ENCODE assay signal across 25 cellular contexts in the genomic region with DNA sequence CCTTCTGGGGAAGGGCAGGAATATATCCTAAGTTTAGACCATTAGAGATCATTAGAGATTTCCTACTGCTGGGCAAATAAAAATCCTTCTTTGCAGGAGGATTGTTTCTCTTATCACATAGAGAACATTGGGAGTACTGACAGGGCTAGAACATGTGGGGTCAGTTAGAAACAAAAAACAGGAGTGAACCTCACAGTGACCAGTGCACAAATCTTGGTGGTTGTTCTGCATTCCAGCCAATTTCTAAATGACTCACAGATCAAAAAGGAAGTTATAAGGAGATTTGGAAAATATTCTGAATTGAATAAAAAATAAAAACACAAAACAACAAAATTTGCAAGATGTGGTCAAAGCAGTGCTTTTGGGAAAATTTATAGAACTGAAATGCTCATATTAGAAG.
DNase-seq lines count a peak whose midpoint lies in the region; ATAC-seq, FAIRE-seq and TF ChIP-seq lines count a peak whose summit lies in the region.
"Had no signal": no experiment of that assay in that cellular context is flagged by ENCODE, and none has a peak within 500 bp of the region (broad histone marks: within the 10 kb centered on the region; RNA-seq: fewer than 3 reads in every experiment).

No MANE protein-coding gene starts in this region.

- H3F3A ChIP-seq in GM23248 (ENCODE audit: insufficient read depth): peaks cover 12% of the 10 kb centered on the region; the same call in 1 of the 2 replicates

- no peaks in the 10 kb centered on the region for H3K27me3 Mint-ChIP-seq in astrocyte (ENCODE audit: low read depth, unreplicated experiment)
- H3K27me3 Mint-ChIP-seq in activated naive CD8-positive, alpha-beta T cell treated with anti-CD3 and anti-CD28 coated beads for 36 hours: peaks cover 7% of the 10 kb centered on the region
- H3K27me3 Mint-ChIP-seq: progenitor cell of endocrine pancreas had no signal

- no peak overlapping the region for H3K4me3 Mint-ChIP-seq in astrocyte (ENCODE audit: unreplicated experiment)
- H3K4me3 Mint-ChIP-seq in activated naive CD8-positive, alpha-beta T cell treated with anti-CD3 and anti-CD28 coated beads for 36 hours: no peak overlapping the region
- H3K4me3 Mint-ChIP-seq: CD4-positive, CD25-positive, alpha-beta regulatory T cell; neural crest cell; stimulated activated effector memory CD8-positive, alpha-beta T cell treated with anti-CD3 and anti-CD28 coated beads, Interleukin-12 subunit alpha, Interleukin-12 subunit beta, amount 100 ng/mL, for 72 hours had no signal

- H3K4me3 ChIP-seq in GM23248 (no peak overlapping the region), astrocyte (ENCODE audit: insufficient read depth, low read depth, low read length) (no peak overlapping the region), fibroblast of villous mesenchyme (ENCODE audit: low read depth, low read length) (no peak overlapping the region)
- H3K4me3 ChIP-seq: suprapubic skin had no signal

- H4K20me1 ChIP-seq in GM23248 (ENCODE audit: insufficient read depth): no peaks in the 10 kb centered on the region
- no peaks in the 10 kb centered on the region for H4K20me1 ChIP-seq in astrocyte (ENCODE audit: insufficient read depth, low read length)

- H3K79me2 ChIP-seq in GM23248 (ENCODE audit: insufficient read depth): no peaks in the 10 kb centered on the region
- no peaks in the 10 kb centered on the region for H3K79me2 ChIP-seq in astrocyte (ENCODE audit: insufficient read depth, low read length)

- no peak overlapping the region for H3K9ac ChIP-seq in GM23248
- no peak overlapping the region for H3K9ac ChIP-seq in astrocyte (ENCODE audit: low read length)

- H3K36me3 ChIP-seq in GM23248 (ENCODE audit: low read depth) (no peaks in the 10 kb centered on the region), astrocyte (ENCODE audit: insufficient read depth, low read length) (no peaks in the 10 kb centered on the region)
- H3K36me3 ChIP-seq: suprapubic skin had no signal

- no peaks in the 10 kb centered on the region for H3K36me3 Mint-ChIP-seq in astrocyte (ENCODE audit: low read depth, unreplicated experiment)
- H3K36me3 Mint-ChIP-seq in activated naive CD8-positive, alpha-beta T cell treated with anti-CD3 and anti-CD28 coated beads for 36 hours: no peaks in the 10 kb centered on the region
- H3K36me3 Mint-ChIP-seq: CD4-positive, CD25-positive, alpha-beta regulatory T cell; stimulated activated effector memory CD8-positive, alpha-beta T cell treated with anti-CD3 and anti-CD28 coated beads, Interleukin-12 subunit alpha, Interleukin-12 subunit beta, amount 100 ng/mL, for 72 hours had no signal

- H3K4me2 ChIP-seq in GM23248 (ENCODE audit: unreplicated experiment) (peak overlapping the region; percentile 8), astrocyte (ENCODE audit: low read length) (no peak overlapping the region)

- H3K27me3 ChIP-seq in GM23248 (replicated peaks; ENCODE audit: insufficient read depth) (no peaks in the 10 kb centered on the region), astrocyte (ENCODE audit: insufficient read depth, low read length) (no peaks in the 10 kb centered on the region)
- H3K27me3 ChIP-seq: suprapubic skin had no signal

- TF ChIP-seq CTCF in astrocyte (IDR thresholded peaks at IDR 0.05; ENCODE audit: insufficient read depth, low read depth, low read length) (no peak), fibroblast of villous mesenchyme (IDR thresholded peaks at IDR 0.05; ENCODE audit: insufficient read depth, low read depth, low read length) (no peak)

- no peak overlapping the region for H3K27ac Mint-ChIP-seq in astrocyte (ENCODE audit: unreplicated experiment)
- no peak overlapping the region for H3K27ac Mint-ChIP-seq in activated naive CD8-positive, alpha-beta T cell treated with anti-CD3 and anti-CD28 coated beads for 36 hours
- H3K27ac Mint-ChIP-seq: activated naive CD4-positive, alpha-beta T cell treated with anti-CD3 and anti-CD28 coated beads, Interleukin-2, amount 50 U/mL, for 72 hours; activated T-helper 2 cell treated with anti-CD3 and anti-CD28 coated beads, Interferon-gamma antibody, Interleukin-2, Interleukin-4, amounts not matched to agents 10 μg/mL and 5 μg/mL and 100 μg/mL, durations not matched to agents 14 hours and 24 hours and 36 hours; CD4-positive, CD25-positive, alpha-beta regulatory T cell; progenitor cell of endocrine pancreas; stimulated activated effector memory CD8-positive, alpha-beta T cell treated with anti-CD3 and anti-CD28 coated beads, Interleukin-12 subunit alpha, Interleukin-12 subunit beta, amount 100 ng/mL, for 72 hours had no signal

- ATAC-seq in GM21367 (IDR thresholded peaks at IDR 0.05; ENCODE audit: unreplicated experiment) (no peak), HG03045 (IDR thresholded peaks at IDR 0.05; ENCODE audit: unreplicated experiment) (no peak)
- ATAC-seq: activated naive CD4-positive, alpha-beta T cell treated with anti-CD3 and anti-CD28 coated beads, Interleukin-2, amount 50 U/mL, for 72 hours; stimulated activated effector memory CD8-positive, alpha-beta T cell treated with anti-CD3 and anti-CD28 coated beads, Interleukin-12 subunit alpha, Interleukin-12 subunit beta, amount 100 ng/mL, for 72 hours had no signal

- peak; percentile 50 for DNase-seq in GM23248
- DNase-seq in astrocyte (ENCODE audit: low read depth): peak; percentile 40
- peak; percentile 28 for DNase-seq in fibroblast of villous mesenchyme (ENCODE audit: low read depth)
- DNase-seq in stromal cell of bone marrow (ENCODE audit: low read depth): peak; percentile 26
- DNase-seq in activated naive CD8-positive, alpha-beta T cell treated with anti-CD3 and anti-CD28 coated beads for 36 hours: no peak
- DNase-seq: activated CD4-positive, alpha-beta T cell treated with anti-CD3 and anti-CD28 coated beads, Interleukin-2, amount 50 U/mL, for 48 hours; activated CD4-positive, CD25-positive, alpha-beta regulatory T cell; activated CD8-positive, alpha-beta memory T cell treated with anti-CD3 and anti-CD28 coated beads, Interleukin-2, amount 50 U/mL, for 4 hours; CD4-positive, CD25-positive, alpha-beta regulatory T cell; effector CD8-positive, alpha-beta T cell; erythroblast; NCI-H1417; NCI-H2081 treated with DMSO at 0.1 percent for 48 hours; SW 1271 had no signal

- no peak for FAIRE-seq in astrocyte (lab: Jason Lieb, UNC)
- FAIRE-seq: D721Med, keratinocyte, urothelium cell line had no signal

- no peak overlapping the region for H2AFZ ChIP-seq in GM23248
- H2AFZ ChIP-seq in astrocyte (ENCODE audit: low read depth, low read length): no peak overlapping the region

- H3K27ac ChIP-seq in GM23248: no peak overlapping the region
- no peak overlapping the region for H3K27ac ChIP-seq in astrocyte (ENCODE audit: low read depth, low read length)
- H3K27ac ChIP-seq: suprapubic skin had no signal

- H3K4me1 Mint-ChIP-seq in astrocyte (ENCODE audit: low read depth, unreplicated experiment): peaks cover 40% of the 10 kb centered on the region
- H3K4me1 Mint-ChIP-seq in activated naive CD8-positive, alpha-beta T cell treated with anti-CD3 and anti-CD28 coated beads for 36 hours: no peaks in the 10 kb centered on the region
- H3K4me1 Mint-ChIP-seq: CD4-positive, CD25-positive, alpha-beta regulatory T cell; stimulated activated effector memory CD8-positive, alpha-beta T cell treated with anti-CD3 and anti-CD28 coated beads, Interleukin-12 subunit alpha, Interleukin-12 subunit beta, amount 100 ng/mL, for 72 hours had no signal

- in situ Hi-C loops in GM23248 (cut with MboI): no loop called here

- H3K4me1 ChIP-seq in GM23248 (ENCODE audit: insufficient read depth) (peaks cover 19% of the 10 kb centered on the region), astrocyte (ENCODE audit: insufficient read depth, low read length) (peaks cover 4% of the 10 kb centered on the region)
- H3K4me1 ChIP-seq: suprapubic skin had no signal

- peaks cover 2% of the 10 kb centered on the region for H3K9me3 Mint-ChIP-seq in astrocyte (ENCODE audit: unreplicated experiment)
- peaks cover 10% of the 10 kb centered on the region for H3K9me3 Mint-ChIP-seq in activated naive CD8-positive, alpha-beta T cell treated with anti-CD3 and anti-CD28 coated beads for 36 hours
- H3K9me3 Mint-ChIP-seq: activated T-helper 2 cell treated with anti-CD3 and anti-CD28 coated beads, Interferon-gamma antibody, Interleukin-2, Interleukin-4, amounts not matched to agents 10 μg/mL and 5 μg/mL and 100 μg/mL, durations not matched to agents 14 hours and 24 hours and 36 hours; neural crest cell; stimulated activated effector memory CD8-positive, alpha-beta T cell treated with anti-CD3 and anti-CD28 coated beads, Interleukin-12 subunit alpha, Interleukin-12 subunit beta, amount 100 ng/mL, for 72 hours had no signal

- H3K9me3 ChIP-seq in GM23248 (ENCODE audit: low read depth): no peaks in the 10 kb centered on the region
- H3K9me3 ChIP-seq in astrocyte (ENCODE audit: insufficient read depth, low read depth, low read length): no peaks in the 10 kb centered on the region
- H3K9me3 ChIP-seq: suprapubic skin had no signal

- no peaks in the 10 kb centered on the region for H3K9me2 ChIP-seq in GM23248 (ENCODE audit: insufficient read depth)
